7 cellular contexts compared by ENCODE assay signal in the genomic region with DNA sequence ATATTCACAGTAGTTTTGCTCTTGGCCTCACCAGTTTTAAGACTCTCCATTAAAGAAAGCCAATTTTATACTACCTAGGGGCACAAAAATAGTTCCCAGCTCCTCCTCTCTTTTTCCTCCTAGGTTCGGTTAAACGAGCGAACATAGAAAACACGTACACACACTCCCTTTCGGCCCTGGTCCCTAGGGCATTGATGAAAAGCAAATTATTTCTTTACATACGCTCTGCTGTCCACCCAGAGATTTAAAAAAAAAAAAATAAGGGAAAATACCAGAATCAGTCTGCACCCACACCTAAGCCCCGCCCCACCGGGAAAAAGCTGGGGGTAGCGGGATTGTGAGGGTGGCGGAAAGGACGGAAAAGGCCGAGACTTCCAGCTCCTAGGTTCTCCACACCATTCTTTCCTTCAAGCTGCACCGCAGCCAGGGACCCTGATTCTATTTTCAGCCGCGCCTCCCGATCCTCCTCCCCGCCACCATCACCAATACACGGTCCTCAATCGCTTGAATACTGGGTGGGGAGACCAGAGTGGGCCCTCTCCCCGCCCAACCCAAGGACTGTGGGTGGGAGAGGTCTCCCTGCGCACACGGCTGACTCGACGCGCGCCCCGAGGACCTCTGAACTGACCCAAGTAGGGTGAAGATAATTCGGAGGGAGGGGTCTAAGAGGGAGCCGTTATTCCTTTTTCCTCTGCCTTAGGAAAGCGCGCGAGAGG. TPM values are rescaled to one million over a fixed set of nuclear protein-coding genes. Genes with fewer than 3 reads are reported as not detected.
A peak's percentile ranks its signal among the peaks of the same experiment; 100 is the strongest.
DNase-seq lines count a peak whose midpoint lies in the region; ATAC-seq and TF ChIP-seq lines count a peak whose summit lies in the region.

No MANE protein-coding gene starts in this region.

- H3K9me3 Mint-ChIP-seq in osteocyte (ENCODE audit: unreplicated experiment) = no peaks in the 10 kb centered on the region

- H3K4me1 Mint-ChIP-seq in osteocyte (ENCODE audit: unreplicated experiment) = peaks cover 29% of the 10 kb centered on the region

- TF ChIP-seq CTCF in osteocyte (IDR thresholded peaks at IDR 0.05) = no peak

- no peaks in the 10 kb centered on the region for H3K36me3 Mint-ChIP-seq in osteocyte (ENCODE audit: unreplicated experiment)

- DNase-seq in GM03348 (ENCODE audit: low spot score) (peak; percentile 73), NCI-H1105 (lab: John Stamatoyannopoulos, UW) (peak; percentile 22), activated T-cell treated with anti-CD3 and anti-CD28 coated beads for 4 hours (peak; percentile 4), germinal center (ENCODE audit: low spot score) (peak; percentile 28), osteocyte (ENCODE audit: extremely low spot score, unreplicated experiment) (no peak)

- no peaks in the 10 kb centered on the region for H3K27me3 Mint-ChIP-seq in osteocyte (ENCODE audit: unreplicated experiment)

- peak; percentile 1 for ATAC-seq in GM21825 (IDR thresholded peaks at IDR 0.05; ENCODE audit: unreplicated experiment)
- no peak for ATAC-seq in GM19467 (IDR thresholded peaks at IDR 0.05; ENCODE audit: unreplicated experiment)

- peak overlapping the region; percentile 98 for H3K27ac Mint-ChIP-seq in osteocyte (ENCODE audit: unreplicated experiment)

- H3K4me3 Mint-ChIP-seq in osteocyte (ENCODE audit: unreplicated experiment) = peak overlapping the region; percentile 99

RNA-seq across cellular contexts. Expression of gene ATF2, which starts 0.8 kb away (rescaled TPM):
- 71.0 and 74.9 TPM in 2 replicates for total RNA-seq in osteocyte

RNA-seq across cellular contexts. Expression of gene ATP5MC3, which starts 14.3 kb away (rescaled TPM):
- 155 and 162 TPM in 2 replicates for total RNA-seq in osteocyte
